22 cellular contexts compared by ENCODE assay signal in the genomic region with DNA sequence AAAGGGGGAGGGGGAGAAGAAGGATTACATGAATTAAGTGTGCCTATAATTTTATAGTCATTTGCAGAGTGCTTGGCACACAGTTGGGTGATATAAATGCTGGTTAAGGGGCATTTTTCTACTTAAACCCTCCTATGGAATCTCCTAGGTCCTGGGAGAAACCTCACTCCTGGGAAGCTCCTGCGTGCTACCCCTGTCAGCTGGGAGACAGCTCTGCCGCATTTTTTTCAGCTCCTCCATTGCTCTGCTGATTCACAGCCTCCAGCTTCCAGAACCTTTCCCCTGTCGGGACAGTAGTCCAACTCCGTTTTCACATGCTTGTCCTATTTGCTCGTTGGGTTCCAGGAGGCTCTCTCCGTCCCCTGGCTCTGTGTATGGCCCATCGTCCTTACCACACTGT. TPM values are rescaled to one million over a fixed set of nuclear protein-coding genes. Genes with fewer than 3 reads are reported as not detected.
"Had no signal": no experiment of that assay in that cellular context is flagged by ENCODE, and none has a peak within 500 bp of the region (broad histone marks: within the 10 kb centered on the region; RNA-seq: fewer than 3 reads in every experiment).

No MANE protein-coding gene starts in this region.

- H3K27ac ChIP-seq: SJSA1, SK-N-MC had no signal

- DNase-seq: KBM-7, MV-4-11, NCI-H1048, NCI-H1105, NCI-H1417, NCI-H1436 treated with DMSO at 0.1 percent for 48 hours, NCI-H1694, NCI-H187 treated with DMSO at 0.1 percent for 48 hours, NCI-H2029 treated with DMSO at 0.1 percent for 48 hours, NCI-H2171 treated with DMSO at 0.1 percent for 48 hours, NCI-H345, NCI-H446 treated with DMSO at 0.1 percent for 48 hours, NCI-H524, NCI-H69, NCI-H774, PC-3, Right ventricle myocardium superior, RPMI8226, SIG-M5 had no signal

- H3K27me3 ChIP-seq: SJSA1 had no signal

- H3K9me3 ChIP-seq: SJSA1 had no signal

- H3K4me1 ChIP-seq: SJSA1 had no signal

- H3K4me3 ChIP-seq: SJSA1, SK-N-MC had no signal

- ATAC-seq: PC-3 had no signal

- H3K36me3 ChIP-seq: SJSA1 had no signal

RNA-seq across cellular contexts. Expression of a gene that starts 59.2 kb away (rescaled TPM):
- total RNA-seq: MCF 10A, PC-3 had no signal
